8 cellular contexts compared by ENCODE assay signal in the genomic region with DNA sequence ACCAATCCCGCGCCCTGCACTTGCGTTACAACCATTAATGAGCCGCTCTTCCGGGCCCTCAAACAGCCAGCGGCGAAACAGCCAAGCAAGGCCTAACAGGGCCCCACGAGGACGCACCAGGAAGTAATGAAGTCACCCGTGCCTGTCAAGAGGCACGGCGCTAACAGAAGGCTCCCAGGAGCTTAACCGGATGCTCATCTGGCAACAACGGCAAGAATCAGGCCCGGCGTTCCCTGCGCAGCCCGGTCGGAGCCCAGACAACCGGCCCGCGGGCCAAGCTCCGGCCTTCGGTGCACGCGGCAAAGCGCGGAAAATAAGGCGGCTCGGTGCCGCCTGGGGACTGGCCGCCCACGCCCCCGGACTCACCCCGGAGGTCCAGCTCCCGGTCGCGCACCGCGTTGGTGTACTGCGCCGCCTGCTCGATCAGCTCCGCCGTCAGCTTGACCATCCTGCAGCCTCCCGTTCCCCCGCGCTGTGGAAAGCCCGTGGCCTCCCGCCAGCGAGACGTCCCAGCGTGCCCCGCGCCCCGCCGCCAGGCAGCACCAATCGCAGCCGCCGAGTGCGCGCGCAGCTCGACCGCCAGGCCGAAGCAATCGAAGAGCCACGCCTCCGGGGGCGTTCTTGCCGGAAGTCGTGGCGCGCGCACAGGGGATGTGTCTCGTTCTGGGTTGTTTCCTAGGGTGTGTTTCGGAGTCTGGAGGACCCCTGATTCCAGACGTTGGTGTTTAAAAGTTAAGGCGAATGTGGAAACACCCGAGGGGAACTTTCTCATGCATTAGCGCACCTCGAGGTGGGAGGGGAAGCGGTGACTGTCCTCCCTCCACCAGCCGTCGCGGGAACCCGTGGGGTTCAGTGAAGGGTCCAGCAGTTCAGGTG. TPM values are rescaled to one million over a fixed set of nuclear protein-coding genes. Genes with fewer than 3 reads are reported as not detected.
DNase-seq lines count a peak whose midpoint lies in the region; ATAC-seq, FAIRE-seq and TF ChIP-seq lines count a peak whose summit lies in the region.

A gene (minus strand): TSS at position 518 of the 876 bp plus-strand sequence. CDS start 70 bp downstream, at position 448.

- H3K36me3 ChIP-seq in right atrium auricular region = peaks cover 4% of the 10 kb centered on the region

- H3K27me3 ChIP-seq in right atrium auricular region = no peaks in the 10 kb centered on the region

- H3K4me3 ChIP-seq in right atrium auricular region = peak within 1 kb of the TSS; percentile 76 to 98

- H3K4me1 ChIP-seq in right atrium auricular region = peaks cover 0 to 33% of the 10 kb centered on the region in 2 donors

- no peak for FAIRE-seq in urothelium cell line (lab: Jason Lieb, UNC)

- no peak for TF ChIP-seq CTCF in right atrium auricular region (IDR thresholded peaks at IDR 0.05)

- ATAC-seq in GM18502 (IDR thresholded peaks at IDR 0.05; ENCODE audit: poor library complexity, unreplicated experiment) (peak; percentile 79), HG02943 (IDR thresholded peaks at IDR 0.05; ENCODE audit: low read depth, unreplicated experiment) (peak; percentile 76)

- H3K27ac ChIP-seq in angular gyrus (ENCODE audit: low read depth, low read length) (peak within 1 kb of the TSS; percentile 82), right atrium auricular region (peak within 1 kb of the TSS; percentile 90 to 98)

- no peaks in the 10 kb centered on the region for H3K9me3 ChIP-seq in right atrium auricular region

- DNase-seq in NCI-H187 treated with DMSO at 0.1 percent for 48 hours (lab: John Stamatoyannopoulos, UW) (peak; percentile 90), T-helper 2 cell (peak; percentile 93 to 97 (median 97)), right atrium auricular region (ENCODE audit: low spot score) (peak; percentile 97), pulmonary artery endothelial cell (ENCODE audit: low read depth, low spot score) (peak; percentile 78), urothelium cell line (ENCODE audit: low spot score) (peak; percentile 97)

RNA-seq across cellular contexts. Expression of the gene that starts here (rescaled TPM):
- total RNA-seq in right atrium auricular region (10 to 100 TPM; 21.4 to 24.9 TPM), pulmonary artery endothelial cell (24.7 and 37.8 TPM in 2 replicates)

Comparison
In these comparisons a context has a peak if more than half of its experiments do, and no peak if none do; other contexts are left out.
1. Peak in every context shown above with its lines: DNase-seq, ATAC-seq, H3K4me3 ChIP-seq and H3K27ac ChIP-seq.